Comparison of ENCODE assay signal across 27 cellular contexts in the genomic region with DNA sequence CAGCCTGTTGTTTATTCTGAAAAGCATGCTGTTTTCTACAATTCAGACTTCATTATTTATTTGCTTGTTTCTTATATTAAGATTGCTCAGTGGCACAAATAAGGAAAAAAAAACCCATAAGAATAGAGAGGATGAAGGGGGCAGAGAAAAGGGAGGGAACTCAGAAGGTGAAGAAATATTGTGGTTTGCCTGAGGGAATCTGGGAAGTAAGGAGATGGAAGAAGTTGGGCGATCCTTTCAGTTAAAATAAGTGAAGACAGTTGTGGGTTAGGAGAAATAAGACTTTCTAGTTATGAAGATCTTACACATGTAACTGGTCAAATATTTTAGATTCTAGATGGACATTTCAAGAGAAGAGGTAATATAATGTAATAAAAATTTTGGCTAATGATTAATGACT.
DNase-seq lines count a peak whose midpoint lies in the region; ATAC-seq, FAIRE-seq and TF ChIP-seq lines count a peak whose summit lies in the region.
"Had no signal": no experiment of that assay in that cellular context is flagged by ENCODE, and none has a peak within 500 bp of the region (broad histone marks: within the 10 kb centered on the region; RNA-seq: fewer than 3 reads in every experiment).

No MANE protein-coding gene starts in this region.

- H3K4me3 ChIP-seq in AG10803 (ENCODE audit: low read length) (no peak overlapping the region), GM23338 (no peak overlapping the region)
- H3K4me3 ChIP-seq: esophagus squamous epithelium, uterus had no signal

- TF ChIP-seq CTCF in AG10803 (conservative IDR thresholded peaks at IDR 0.05; ENCODE audit: low read length) (no peak), GM23338 (conservative IDR thresholded peaks at IDR 0.05; ENCODE audit: low read depth in 2 of 2) (no peak), nephron progenitor cell (IDR thresholded peaks at IDR 0.05) (no peak)

- H3K27me3 Mint-ChIP-seq in GM23338 (ENCODE audit: insufficient read depth, low read depth, poor library complexity) (peaks cover 2% of the 10 kb centered on the region), nephron progenitor cell (ENCODE audit: low read depth, poor library complexity) (no peaks in the 10 kb centered on the region)
- H3K27me3 Mint-ChIP-seq: activated B cell treated with CpG ODN at 0.5 μM for 24 hours; activated CD8-positive, alpha-beta memory T cell treated with anti-CD3 and anti-CD28 coated beads, Interleukin-2, amount 10 ng/mL, durations not matched to agents 7 days and 5 days; activated naive CD8-positive, alpha-beta T cell treated with anti-CD3 and anti-CD28 coated beads, Interleukin-2, amount 10 ng/mL, durations not matched to agents 7 days and 5 days; dendritic cell treated with granulocyte-macrophage colony-stimulating factor and Interleukin-4, amounts not matched to agents 40 ng/mL and 50 ng/mL, for 4 days; stimulated activated memory B cell treated with anti-CD40 and anti-IgM and Interleukin-4, amounts not matched to agents 10 μg/mL and 1 μg/mL and 100 μg/mL, for 72 hours had no signal

- H3K9me2 ChIP-seq in GM23338 (ENCODE audit: insufficient read depth) = no peaks in the 10 kb centered on the region

- no peaks in the 10 kb centered on the region for H4K20me1 ChIP-seq in GM23338 (replicated peaks; ENCODE audit: insufficient read depth)

- H3K9me3 Mint-ChIP-seq in GM23338 (no peaks in the 10 kb centered on the region; the same call in 2 of the 3 replicates), nephron progenitor cell (peaks cover 19% of the 10 kb centered on the region)
- H3K9me3 Mint-ChIP-seq: activated B cell treated with CpG ODN at 0.5 μM for 24 hours; activated naive CD8-positive, alpha-beta T cell treated with anti-CD3 and anti-CD28 coated beads, Interleukin-2, amount 10 ng/mL, durations not matched to agents 7 days and 5 days; dendritic cell treated with granulocyte-macrophage colony-stimulating factor and Interleukin-4, amounts not matched to agents 40 ng/mL and 50 ng/mL, for 4 days; stimulated activated memory B cell treated with anti-CD40 and anti-IgM and Interleukin-4, amounts not matched to agents 10 μg/mL and 1 μg/mL and 100 μg/mL, for 72 hours had no signal

- no peaks in the 10 kb centered on the region for H3K27me3 ChIP-seq in GM23338 (ENCODE audit: insufficient read depth)
- H3K27me3 ChIP-seq: esophagus squamous epithelium, foreskin keratinocyte, uterus had no signal

- peaks cover 10% of the 10 kb centered on the region for H3K4me1 ChIP-seq in GM23338 (ENCODE audit: insufficient read depth)
- H3K4me1 ChIP-seq: foreskin keratinocyte, uterus had no signal

- H3K4me2 ChIP-seq in GM23338 = no peak overlapping the region

- H3K4me3 Mint-ChIP-seq in GM23338 (no peak overlapping the region), nephron progenitor cell (no peak overlapping the region)
- H3K4me3 Mint-ChIP-seq: activated B cell treated with CpG ODN at 0.5 μM for 24 hours; activated CD8-positive, alpha-beta memory T cell treated with anti-CD3 and anti-CD28 coated beads, Interleukin-2, amount 10 ng/mL, durations not matched to agents 7 days and 5 days; activated naive CD8-positive, alpha-beta T cell treated with anti-CD3 and anti-CD28 coated beads, Interleukin-2, amount 10 ng/mL, durations not matched to agents 7 days and 5 days; activated T-cell treated with anti-CD3 and anti-CD28 coated beads, Interleukin-2, amount 50 U/mL, for 4 hours; B cell; CD8-positive, alpha-beta T cell; dendritic cell treated with granulocyte-macrophage colony-stimulating factor and Interleukin-4, amounts not matched to agents 40 ng/mL and 50 ng/mL, for 4 days; naive thymus-derived CD8-positive, alpha-beta T cell; stimulated activated memory B cell treated with anti-CD40 and anti-IgM and Interleukin-4, amounts not matched to agents 10 μg/mL and 1 μg/mL and 100 μg/mL, for 72 hours had no signal

- peaks cover 13% of the 10 kb centered on the region for H3K4me1 Mint-ChIP-seq in GM23338
- peaks cover 49% of the 10 kb centered on the region for H3K4me1 Mint-ChIP-seq in nephron progenitor cell
- H3K4me1 Mint-ChIP-seq: activated B cell treated with CpG ODN at 0.5 μM for 24 hours; activated CD8-positive, alpha-beta memory T cell treated with anti-CD3 and anti-CD28 coated beads, Interleukin-2, amount 10 ng/mL, durations not matched to agents 7 days and 5 days; activated naive CD8-positive, alpha-beta T cell treated with anti-CD3 and anti-CD28 coated beads, Interleukin-2, amount 10 ng/mL, durations not matched to agents 7 days and 5 days; B cell; naive thymus-derived CD8-positive, alpha-beta T cell; stimulated activated memory B cell treated with anti-CD40 and anti-IgM and Interleukin-4, amounts not matched to agents 10 μg/mL and 1 μg/mL and 100 μg/mL, for 72 hours had no signal

- no peaks in the 10 kb centered on the region for H3F3A ChIP-seq in GM23338 (replicated peaks; ENCODE audit: low read depth)

- H3K36me3 ChIP-seq in GM23338 (ENCODE audit: insufficient read depth) = no peaks in the 10 kb centered on the region
- H3K36me3 ChIP-seq: esophagus squamous epithelium, uterus had no signal

- FAIRE-seq in GM12892 (lab: Jason Lieb, UNC) = no peak

- TF ChIP-seq POLR2A in GM12892 (IDR thresholded peaks at IDR 0.05; ENCODE audit: low read depth, low read length) = no peak

- H3K36me3 Mint-ChIP-seq in GM23338 (ENCODE audit: low read depth) (no peaks in the 10 kb centered on the region), nephron progenitor cell (ENCODE audit: low read depth) (peaks cover 5% of the 10 kb centered on the region)
- H3K36me3 Mint-ChIP-seq: activated CD8-positive, alpha-beta memory T cell treated with anti-CD3 and anti-CD28 coated beads, Interleukin-2, amount 10 ng/mL, durations not matched to agents 7 days and 5 days; activated naive CD8-positive, alpha-beta T cell treated with anti-CD3 and anti-CD28 coated beads, Interleukin-2, amount 10 ng/mL, durations not matched to agents 7 days and 5 days; CD8-positive, alpha-beta T cell; stimulated activated memory B cell treated with anti-CD40 and anti-IgM and Interleukin-4, amounts not matched to agents 10 μg/mL and 1 μg/mL and 100 μg/mL, for 72 hours had no signal

- H2AFZ ChIP-seq in GM23338 = peak overlapping the region; percentile 79; the same call in 1 of the 2 replicates

- no peaks in the 10 kb centered on the region for H3K79me2 ChIP-seq in GM23338 (replicated peaks; ENCODE audit: insufficient read depth)

- H3K27ac ChIP-seq in GM23338 (ENCODE audit: low read depth) (no peak overlapping the region), angular gyrus (ENCODE audit: low read depth, low read length) (peak overlapping the region; percentile 30)
- H3K27ac ChIP-seq: esophagus squamous epithelium, foreskin keratinocyte, uterus had no signal

- ATAC-seq in GM23338 (no peak), HG03460 (IDR thresholded peaks at IDR 0.05; ENCODE audit: unreplicated experiment) (no peak)
- ATAC-seq: activated CD8-positive, alpha-beta memory T cell treated with anti-CD3 and anti-CD28 coated beads, Interleukin-2, amount 10 ng/mL, durations not matched to agents 7 days and 5 days; activated T-cell treated with anti-CD3 and anti-CD28 coated beads, Interleukin-2, amount 50 U/mL, for 4 hours; CD8-positive, alpha-beta T cell; foreskin keratinocyte; naive thymus-derived CD8-positive, alpha-beta T cell; stimulated activated memory B cell treated with anti-CD40 and anti-IgM and Interleukin-4, amounts not matched to agents 10 μg/mL and 1 μg/mL and 100 μg/mL, for 72 hours had no signal

- DNase-seq in AG10803 (ENCODE audit: low read depth) (peak; percentile 31), GM23338 (ENCODE audit: low spot score) (no peak), nephron progenitor cell (no peak), middle frontal gyrus (ENCODE audit: extremely low spot score, low spot score) (no peak), NOMO-1 treated with DMSO at 0.1 percent for 48 hours (lab: John Stamatoyannopoulos, UW; ENCODE audit: unreplicated experiment) (no peak), GM12892 (ENCODE audit: insufficient read length) (no peak)
- DNase-seq: activated B cell treated with CpG ODN at 0.5 μM for 24 hours; activated CD8-positive, alpha-beta memory T cell treated with anti-CD3 and anti-CD28 coated beads, Interleukin-2, amount 10 ng/mL, durations not matched to agents 7 days and 5 days; activated gamma-delta T cell; activated naive CD8-positive, alpha-beta T cell treated with anti-CD3 and anti-CD28 coated beads, Interleukin-2, amount 10 ng/mL, durations not matched to agents 7 days and 5 days; activated T-cell treated with anti-CD3 and anti-CD28 coated beads, Interleukin-2, amount 50 U/mL, for 4 hours; CD8-positive, alpha-beta T cell; central memory CD4-positive, alpha-beta T cell; esophagus squamous epithelium; foreskin keratinocyte; HCEC 1CT; Kasumi-1; naive thymus-derived CD8-positive, alpha-beta T cell; NCI-H146; NCI-H446 treated with DMSO at 0.1 percent for 48 hours; NCI-H774; uterus had no signal

- H3K27ac Mint-ChIP-seq in GM23338 = no peak overlapping the region
- H3K27ac Mint-ChIP-seq in nephron progenitor cell = peak overlapping the region; percentile 0
- H3K27ac Mint-ChIP-seq: activated B cell treated with CpG ODN at 0.5 μM for 24 hours; activated CD8-positive, alpha-beta memory T cell treated with anti-CD3 and anti-CD28 coated beads, Interleukin-2, amount 10 ng/mL, durations not matched to agents 7 days and 5 days; activated naive CD8-positive, alpha-beta T cell treated with anti-CD3 and anti-CD28 coated beads, Interleukin-2, amount 10 ng/mL, durations not matched to agents 7 days and 5 days; B cell; CD8-positive, alpha-beta T cell; dendritic cell treated with granulocyte-macrophage colony-stimulating factor and Interleukin-4, amounts not matched to agents 40 ng/mL and 50 ng/mL, for 4 days; naive thymus-derived CD8-positive, alpha-beta T cell; stimulated activated memory B cell treated with anti-CD40 and anti-IgM and Interleukin-4, amounts not matched to agents 10 μg/mL and 1 μg/mL and 100 μg/mL, for 72 hours had no signal

TF ChIP-seq in GM23338, 12 proteins besides CTCF, POLR2A, EP300 and RAD21:
- no peak for TF ChIP-seq ETS1 (IDR thresholded peaks at IDR 0.05)
- no peak for TF ChIP-seq STAT1 (IDR thresholded peaks at IDR 0.05; ENCODE audit: unreplicated experiment)
- no peak for TF ChIP-seq EZH2phosphoT487 (IDR thresholded peaks at IDR 0.05; ENCODE audit: unreplicated experiment)
